In genomic region chr11:2913029-2913431, GRCh38 we compare ENCODE assay signal across 12 cellular contexts. TPM values are rescaled to one million over a fixed set of nuclear protein-coding genes. Genes with fewer than 3 reads are reported as not detected.
DNase-seq lines count a peak whose midpoint lies in the region; ATAC-seq, FAIRE-seq and TF ChIP-seq lines count a peak whose summit lies in the region.
"Had no signal": no experiment of that assay in that cellular context is flagged by ENCODE, and none has a peak within 500 bp of the region (broad histone marks: within the 10 kb centered on the region; RNA-seq: fewer than 3 reads in every experiment).

No MANE protein-coding gene starts in this region.

- H3K79me1 ChIP-seq in H1 (ENCODE audit: low read depth, low read length): no peaks in the 10 kb centered on the region

- POLR2A ChIA-PET in H1 (lab: Charles Lee; ENCODE audit: partially characterized antibody): interaction anchor here (1.0 to 1.8 kb wide), 3 partner anchors 10 to 28 kb away, joined by 3 to 6 read pairs (median 5); partner anchors contain the start of gene PHLDA2
- POLR2A ChIA-PET in activated CD8-positive, alpha-beta T cell treated with anti-CD3 and anti-CD28 coated beads, Interleukin-2, amount 10 ng/mL, durations not matched to agents 7 days and 5 days (lab: Charles Lee): no interaction called here

- no peaks in the 10 kb centered on the region for H3K36me3 Mint-ChIP-seq in activated CD8-positive, alpha-beta T cell treated with anti-CD3 and anti-CD28 coated beads, Interleukin-2, amount 10 ng/mL, durations not matched to agents 7 days and 5 days (ENCODE audit: low read depth)
- no peaks in the 10 kb centered on the region for H3K36me3 Mint-ChIP-seq in activated naive CD4-positive, alpha-beta T cell treated with anti-CD3 and anti-CD28 coated beads, Interleukin-2, amount 50 U/mL, for 72 hours

- no peak overlapping the region for H3K4me3 Mint-ChIP-seq in activated CD8-positive, alpha-beta T cell treated with anti-CD3 and anti-CD28 coated beads, Interleukin-2, amount 10 ng/mL, durations not matched to agents 7 days and 5 days
- H3K4me3 Mint-ChIP-seq: activated T-cell treated with anti-CD3 and anti-CD28 coated beads, Interleukin-2, amount 50 U/mL, for 4 hours had no signal

- H2BK15ac ChIP-seq in H1 (ENCODE audit: low read length): no peak overlapping the region

- H4K5ac ChIP-seq in H1 (ENCODE audit: insufficient read length, low read depth, low read length): no peak overlapping the region

- no peaks in the 10 kb centered on the region for H3K9me3 ChIP-seq in MG63
- H3K9me3 ChIP-seq in H1 (ENCODE audit: insufficient read depth in 2 of 2, low read depth in 1 of 2, low read length in 1 of 2): no peaks in the 10 kb centered on the region
- no peaks in the 10 kb centered on the region for H3K9me3 ChIP-seq in mucosa of stomach (ENCODE audit: control insufficient read depth, low read length)
- H3K9me3 ChIP-seq in aorta (ENCODE audit: control insufficient read depth, low read length): no peaks in the 10 kb centered on the region

- CTCF ChIA-PET in H1 (lab: Charles Lee; ENCODE audit: partially characterized antibody): interaction anchor here (1.1 to 3.4 kb wide), 4 partner anchors 21 to 381 kb away, joined by 3 to 19 read pairs (median 4); no protein-coding TSS in a partner anchor
- CTCF ChIA-PET in activated CD8-positive, alpha-beta T cell treated with anti-CD3 and anti-CD28 coated beads, Interleukin-2, amount 10 ng/mL, durations not matched to agents 7 days and 5 days (lab: Charles Lee): interaction anchor here (1.5 kb wide), 1 partner anchor 20 kb away, joined by 7 read pairs; no protein-coding TSS in a partner anchor

- no peak overlapping the region for H3K4me2 ChIP-seq in H1 (ENCODE audit: insufficient read depth in 1 of 2, low read depth in 2 of 2, low read length in 2 of 2)

- H3K4me1 ChIP-seq in H1 (replicated peaks in 1 of 4; ENCODE audit: control insufficient read depth in 3 of 4, insufficient read depth in 4 of 4, low read length in 3 of 4): peaks cover 0 to 19% (median 8%) of the 10 kb centered on the region in 4 experiments; a peak in 4 of 7 replicates
- peaks cover 40% of the 10 kb centered on the region for H3K4me1 ChIP-seq in mucosa of stomach (ENCODE audit: control insufficient read depth, insufficient read depth, low read length)
- no peaks in the 10 kb centered on the region for H3K4me1 ChIP-seq in aorta (ENCODE audit: control insufficient read depth in 1 of 2, insufficient read depth in 2 of 2, low read length in 2 of 2)

- TF ChIP-seq RAD21 in H1 (IDR thresholded peaks at IDR 0.05 in 1 of 2, conservative IDR thresholded peaks at IDR 0.05 in 1 of 2; ENCODE audit: low read depth in 2 of 2, low read length in 2 of 2): no peak

- H2BK120ac ChIP-seq in H1 (replicated peaks; ENCODE audit: low read depth, low read length): no peak overlapping the region

- no peak overlapping the region for H2BK5ac ChIP-seq in H1 (ENCODE audit: low read depth, low read length)

- no peak overlapping the region for H3K56ac ChIP-seq in H1 (replicated peaks; ENCODE audit: insufficient read length, low read depth, low read length)

- H3K23ac ChIP-seq in H1 (ENCODE audit: insufficient read length): no peak overlapping the region

- whole genome bisulfite sequencing in H1 (ENCODE audit: extremely low coverage in 1 of 2, insufficient coverage in 1 of 2, insufficient read length in 1 of 2, insufficient replicate concordance in 2 of 2, low coverage in 1 of 2, low lambda C conversion rate in 2 of 2, missing lambda C conversion rate in 1 of 2), 2 experiments: 86% methylated on average over 9 of the region's 12 CpGs; no CpG with 5 or more reads in 1 of the 2 experiments
- WGBS in aorta, 2 donors: 87 to 93% methylated on average over 12 of the region's 12 CpGs

- no peak overlapping the region for H2BK20ac ChIP-seq in H1 (ENCODE audit: low read length)

- H2BK12ac ChIP-seq in H1 (ENCODE audit: low read depth, low read length): peak overlapping the region; percentile 27; the same call in 1 of the 2 replicates

- no peak for TF ChIP-seq POLR2A in H1 (IDR thresholded peaks at IDR 0.05; ENCODE audit: control extremely low read depth in 1 of 2, low read depth in 2 of 2, low read length in 2 of 2)

- no peak overlapping the region for H3K4me3 ChIP-seq in MG63
- H3K4me3 ChIP-seq in H1 (ENCODE audit: extremely low read depth in 1 of 4, insufficient read depth in 2 of 4, low read depth in 3 of 4, low read length in 4 of 4): no peak overlapping the region
- no peak overlapping the region for H3K4me3 ChIP-seq in mucosa of stomach (ENCODE audit: low read length)
- H3K4me3 ChIP-seq in aorta (ENCODE audit: low read length in 2 of 2): no peak overlapping the region
- H3K4me3 ChIP-seq: dorsolateral prefrontal cortex had no signal

- H3K14ac ChIP-seq in H1 (ENCODE audit: insufficient read length): no peak overlapping the region

- H3K23me2 ChIP-seq in H1 (ENCODE audit: low read depth, low read length): no peaks in the 10 kb centered on the region

- H3K27me3 ChIP-seq in MG63 (no peaks in the 10 kb centered on the region), H1 (replicated peaks in 1 of 4; ENCODE audit: control insufficient read depth in 3 of 4, extremely low read depth in 1 of 4, insufficient read depth in 3 of 4, low read length in 3 of 4) (no peaks in the 10 kb centered on the region), mucosa of stomach (ENCODE audit: control insufficient read depth, insufficient read depth, low read length) (no peaks in the 10 kb centered on the region), aorta (ENCODE audit: control insufficient read depth in 1 of 2, insufficient read depth in 2 of 2, low read length in 1 of 2) (no peaks in the 10 kb centered on the region)

- peaks cover 16% of the 10 kb centered on the region for H3K4me1 Mint-ChIP-seq in activated CD8-positive, alpha-beta T cell treated with anti-CD3 and anti-CD28 coated beads, Interleukin-2, amount 10 ng/mL, durations not matched to agents 7 days and 5 days (ENCODE audit: low read depth)

- TF ChIP-seq EP300 in H1 (IDR thresholded peaks at IDR 0.05; ENCODE audit: borderline replicate concordance in 1 of 2, low read depth in 2 of 2, low read length in 2 of 2): no peak

- H3K79me2 ChIP-seq in H1 (ENCODE audit: control insufficient read depth in 1 of 2, insufficient read depth in 2 of 2, low read length in 2 of 2): no peaks in the 10 kb centered on the region

- intact Hi-C loops in aorta (cut with DNase I): no loop called here
- intact Hi-C loops in posterior cingulate gyrus (cut with DNase I): no loop called here

- H4K8ac ChIP-seq in H1 (ENCODE audit: extremely low read depth, insufficient read depth, low read length): no peak overlapping the region

- DNase-seq in AG20443 (ENCODE audit: low spot score) (peak; percentile 73), MG63 (peak; percentile 69), H1 (ENCODE audit: low read depth in 1 of 2, low spot score in 2 of 2) (no peak), aorta (no peak), posterior cingulate gyrus (no peak)
- no peak for DNase-seq in activated CD8-positive, alpha-beta T cell treated with anti-CD3 and anti-CD28 coated beads, Interleukin-2, amount 10 ng/mL, durations not matched to agents 7 days and 5 days
- no peak for DNase-seq in activated naive CD4-positive, alpha-beta T cell treated with anti-CD3 and anti-CD28 coated beads, Interleukin-2, amount 50 U/mL, for 72 hours (ENCODE audit: low spot score in 2 of 2)
- DNase-seq: activated T-cell treated with anti-CD3 and anti-CD28 coated beads, Interleukin-2, amount 50 U/mL, for 4 hours; dorsolateral prefrontal cortex; MV-4-11; T-helper 2 cell had no signal

- H3K4ac ChIP-seq in H1 (replicated peaks; ENCODE audit: insufficient read length, low read depth, low read length): no peak overlapping the region

- no peak for TF ChIP-seq CTCF in H1 (IDR thresholded peaks at IDR 0.05; ENCODE audit: control extremely low read depth in 1 of 3, insufficient read depth in 1 of 3, low read depth in 1 of 3, low read length in 3 of 3)

- H4K91ac ChIP-seq in H1 (replicated peaks; ENCODE audit: insufficient read length, low read length): no peak overlapping the region

- H3K36me3 ChIP-seq in MG63 (no peaks in the 10 kb centered on the region), H1 (ENCODE audit: control insufficient read depth in 2 of 4, insufficient read depth in 4 of 4, low read length in 3 of 4) (no peaks in the 10 kb centered on the region), mucosa of stomach (ENCODE audit: control insufficient read depth, insufficient read depth, low read length) (no peaks in the 10 kb centered on the region), aorta (ENCODE audit: control insufficient read depth in 1 of 2, insufficient read depth in 2 of 2, low read length in 1 of 2) (no peaks in the 10 kb centered on the region)

- H3K27ac ChIP-seq in H1 (ENCODE audit: low read depth, low read length) (no peak overlapping the region), aorta (ENCODE audit: low read depth in 1 of 2, low read length in 2 of 2) (no peak overlapping the region)

- H3K18ac ChIP-seq in H1 (ENCODE audit: extremely low read depth, low read length): no peak overlapping the region

- peaks cover 0 to 4% of the 10 kb centered on the region in 2 experiments for H4K20me1 ChIP-seq in H1 (replicated peaks in 1 of 2; ENCODE audit: control insufficient read depth in 1 of 2, insufficient read depth in 2 of 2, low read length in 2 of 2)

- H3K27me3 Mint-ChIP-seq in activated CD8-positive, alpha-beta T cell treated with anti-CD3 and anti-CD28 coated beads, Interleukin-2, amount 10 ng/mL, durations not matched to agents 7 days and 5 days (ENCODE audit: low read depth): no peaks in the 10 kb centered on the region

- no peak overlapping the region for H3K27ac Mint-ChIP-seq in activated CD8-positive, alpha-beta T cell treated with anti-CD3 and anti-CD28 coated beads, Interleukin-2, amount 10 ng/mL, durations not matched to agents 7 days and 5 days
- no peak overlapping the region for H3K27ac Mint-ChIP-seq in activated naive CD4-positive, alpha-beta T cell treated with anti-CD3 and anti-CD28 coated beads, Interleukin-2, amount 50 U/mL, for 72 hours

- no peak overlapping the region for H2AFZ ChIP-seq in H1 (ENCODE audit: low read length)

- no peak for ATAC-seq in aorta (ENCODE audit: low FRiP score)
- ATAC-seq in activated CD8-positive, alpha-beta T cell treated with anti-CD3 and anti-CD28 coated beads, Interleukin-2, amount 10 ng/mL, durations not matched to agents 7 days and 5 days: no peak
- ATAC-seq in activated naive CD4-positive, alpha-beta T cell treated with anti-CD3 and anti-CD28 coated beads, Interleukin-2, amount 50 U/mL, for 72 hours: no peak

- no peak overlapping the region for H2AK5ac ChIP-seq in H1 (ENCODE audit: low read depth, low read length)

- H3K9ac ChIP-seq in H1 (replicated peaks in 1 of 4; ENCODE audit: extremely low read depth in 1 of 4, low read depth in 3 of 4, low read length in 3 of 4) (no peak overlapping the region), mucosa of stomach (ENCODE audit: low read length) (peak overlapping the region; percentile 58)

- H3K9me3 Mint-ChIP-seq in activated CD8-positive, alpha-beta T cell treated with anti-CD3 and anti-CD28 coated beads, Interleukin-2, amount 10 ng/mL, durations not matched to agents 7 days and 5 days (ENCODE audit: insufficient read depth): no peaks in the 10 kb centered on the region
- H3K9me3 Mint-ChIP-seq in activated naive CD4-positive, alpha-beta T cell treated with anti-CD3 and anti-CD28 coated beads, Interleukin-2, amount 50 U/mL, for 72 hours: no peaks in the 10 kb centered on the region
- H3K9me3 Mint-ChIP-seq: activated T-cell treated with anti-CD3 and anti-CD28 coated beads, Interleukin-2, amount 50 U/mL, for 4 hours had no signal

- no peak for FAIRE-seq in H1 (lab: Jason Lieb, UNC)

RNA-seq across cellular contexts. Expression of gene PHLDA2, which starts 16.2 kb away (rescaled TPM):
- 4.0 and 26.4 TPM in 2 replicates for total RNA-seq in MG63 (2014; rRNA removed; shearing (Covaris generic); ENCODE audit: low replicate concordance)
- 5.2 and 5.4 TPM in 2 replicates for total RNA-seq in H1 (2021; fragmentation: NEBNext Ultra II Directional; extraction: Animal tissue kit (Norgen Biotek cat#: 25700))
- polyA plus RNA-seq in H1 (2011; rRNA removed) (7.6 and 11.6 TPM in 2 replicates), aorta (10 to 100 TPM in 1 of 2 donors, 1 to 10 TPM in 1; 7.4 to 17.2 TPM)
- polyA plus RNA-seq in H1 (2011; cell fraction: cytosol; rRNA removed): 5.3 TPM
- 8.3 TPM for polyA plus RNA-seq in H1 (2011; cell fraction: nucleus; rRNA removed)
- polyA plus RNA-seq in H1 (2012, experiment 1 of 2): 3.0 to 7.5 TPM (median 5.8 TPM) in 4 replicates
- 6.4 TPM for polyA plus RNA-seq in H1 (2012, experiment 2 of 2)
- polyA plus RNA-seq in H1 (2013, experiment 1 of 2): 15.6 TPM
- polyA plus RNA-seq in H1 (2013, experiment 2 of 2): 14.7 TPM
- 0.24 TPM in 1 of 2 replicates, not detected in the other for polyA minus RNA-seq in H1 (2011; rRNA and poly(A)+ RNA removed)
- 3.5 TPM for polyA minus RNA-seq in H1 (2011; cell fraction: cytosol; rRNA and poly(A)+ RNA removed)
- 13.2 TPM for polyA minus RNA-seq in H1 (2011; cell fraction: nucleus; rRNA and poly(A)+ RNA removed)
- total RNA-seq in aorta: 1 to 10 TPM; 6.4 to 7.1 TPM
- 1 to 10 TPM; 1.3 to 2.6 TPM for total RNA-seq in activated CD8-positive, alpha-beta T cell treated with anti-CD3 and anti-CD28 coated beads, Interleukin-2, amount 10 ng/mL, durations not matched to agents 7 days and 5 days
- 1 to 10 TPM; 3.6 to 5.9 TPM for total RNA-seq in activated naive CD4-positive, alpha-beta T cell treated with anti-CD3 and anti-CD28 coated beads, Interleukin-2, amount 50 U/mL, for 72 hours

RNA-seq across cellular contexts. Expression of gene CDKN1C, which starts 27.5 kb away (rescaled TPM):
- total RNA-seq in MG63 (2014; rRNA removed; shearing (Covaris generic); ENCODE audit: low replicate concordance): 0.56 TPM in 1 of 2 replicates, not detected in the other
- 12.8 and 16.2 TPM in 2 replicates for total RNA-seq in H1 (2021; fragmentation: NEBNext Ultra II Directional; extraction: Animal tissue kit (Norgen Biotek cat#: 25700))
- 14.1 and 21.8 TPM in 2 replicates for polyA plus RNA-seq in H1 (2011; rRNA removed)
- polyA plus RNA-seq in H1 (2011; cell fraction: cytosol; rRNA removed): 13.5 TPM
- 19.1 TPM for polyA plus RNA-seq in H1 (2011; cell fraction: nucleus; rRNA removed)
- 5.5 to 12.0 TPM (median 10.3 TPM) in 4 replicates for polyA plus RNA-seq in H1 (2012, experiment 1 of 2)
- 12.8 TPM for polyA plus RNA-seq in H1 (2012, experiment 2 of 2)
- 12.8 TPM for polyA plus RNA-seq in H1 (2013, experiment 1 of 2)
- polyA plus RNA-seq in H1 (2013, experiment 2 of 2): 10.8 TPM
- 1.7 and 2.9 TPM in 2 replicates for polyA minus RNA-seq in H1 (2011; rRNA and poly(A)+ RNA removed)
- 16.9 TPM for polyA minus RNA-seq in H1 (2011; cell fraction: cytosol; rRNA and poly(A)+ RNA removed)
- polyA minus RNA-seq in H1 (2011; cell fraction: nucleus; rRNA and poly(A)+ RNA removed): 23.8 TPM
- 10 to 100 TPM; 13.7 to 37.7 TPM for total RNA-seq in aorta
- polyA plus RNA-seq in aorta: 10 to 100 TPM; 11.3 to 21.3 TPM
- total RNA-seq in activated CD8-positive, alpha-beta T cell treated with anti-CD3 and anti-CD28 coated beads, Interleukin-2, amount 10 ng/mL, durations not matched to agents 7 days and 5 days: under 1 TPM; 0.21 to 0.32 TPM
- 1 to 10 TPM; 1.5 to 1.8 TPM for total RNA-seq in activated naive CD4-positive, alpha-beta T cell treated with anti-CD3 and anti-CD28 coated beads, Interleukin-2, amount 50 U/mL, for 72 hours

Comparison
In these comparisons a context has a peak if more than half of its experiments do, and no peak if none do; other contexts are left out.
1. DNase-seq: peak in AG20443 (single experiment) and MG63 (single experiment); none in H1 (0 of 2), aorta (0 of 2), activated CD8-positive, alpha-beta T cell treated with anti-CD3 and anti-CD28 coated beads, Interleukin-2, amount 10 ng/mL, durations not matched to agents 7 days and 5 days (single experiment), posterior cingulate gyrus (0 of 10) and activated naive CD4-positive, alpha-beta T cell treated with anti-CD3 and anti-CD28 coated beads, Interleukin-2, amount 50 U/mL, for 72 hours (0 of 2).